19 cellular contexts compared by ENCODE assay signal in the genomic region with DNA sequence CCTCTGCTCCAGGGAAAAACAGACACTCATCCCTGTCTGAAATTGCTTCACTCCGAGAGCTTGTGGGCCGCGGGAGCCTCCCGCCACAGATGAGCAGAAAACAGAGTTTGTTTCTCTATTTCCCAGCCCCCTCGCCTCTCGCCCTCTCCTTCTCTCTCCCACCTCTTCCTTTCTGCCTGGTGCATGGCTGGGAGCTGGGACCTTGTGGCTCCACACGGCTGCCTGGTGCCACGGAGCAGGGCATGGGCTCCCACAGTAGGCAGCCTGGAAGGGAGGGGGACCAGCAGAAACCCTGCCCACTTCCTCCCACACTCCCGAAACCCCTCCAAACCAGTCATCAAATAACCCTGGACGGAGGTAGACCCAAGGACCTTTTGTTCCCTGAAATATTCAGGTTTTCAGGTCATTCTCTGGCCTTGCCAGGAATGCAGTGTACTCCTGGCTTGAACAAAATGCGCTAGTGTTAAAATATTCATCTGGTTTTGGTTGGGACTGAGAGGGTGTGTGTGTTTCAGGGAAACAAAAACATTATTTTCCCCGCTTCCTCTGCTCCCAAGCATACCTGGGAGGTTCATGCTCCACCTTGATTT.
DNase-seq lines count a peak whose midpoint lies in the region; TF ChIP-seq lines count a peak whose summit lies in the region.
"Had no signal": no experiment of that assay in that cellular context is flagged by ENCODE, and none has a peak within 500 bp of the region (broad histone marks: within the 10 kb centered on the region; RNA-seq: fewer than 3 reads in every experiment).

No MANE protein-coding gene starts in this region.

- H3K27ac ChIP-seq in caudate nucleus (ENCODE audit: low read depth, low read length): peak overlapping the region; percentile 8
- H3K27ac ChIP-seq: GM23248, PC-9 had no signal

- intact Hi-C loops in head of caudate nucleus (cut with DNase I): no loop called here

- H3K9me3 Mint-ChIP-seq in nephron (no peaks in the 10 kb centered on the region), progenitor cell of endocrine pancreas (ENCODE audit: low read depth) (no peaks in the 10 kb centered on the region), endothelial cell (ENCODE audit: unreplicated experiment) (no peaks in the 10 kb centered on the region)

- no peak overlapping the region for H3K4me3 Mint-ChIP-seq in nephron
- H3K4me3 Mint-ChIP-seq in progenitor cell of endocrine pancreas (ENCODE audit: low read depth): no peak overlapping the region
- H3K4me3 Mint-ChIP-seq in endothelial cell (ENCODE audit: unreplicated experiment): no peak overlapping the region
- H3K4me3 Mint-ChIP-seq: CD4-positive, CD25-positive, alpha-beta regulatory T cell had no signal

- DNase-seq in caudate nucleus (lab: John Stamatoyannopoulos, UW) (no peak), progenitor cell of endocrine pancreas (ENCODE audit: low spot score, unreplicated experiment) (no peak), GM19238 (ENCODE audit: insufficient read length, low spot score) (no peak), NCI-H1092 treated with DMSO at 0.1 percent for 48 hours (lab: John Stamatoyannopoulos, UW) (no peak), head of caudate nucleus (no peak), endothelial cell (ENCODE audit: low spot score) (no peak)
- DNase-seq: CD4-positive, CD25-positive, alpha-beta regulatory T cell; EL; GM23248; KBM-7; NCI-H1092; NCI-H2029 treated with DMSO at 0.1 percent for 48 hours; NCI-H226; NCI-H510A treated with DMSO at 0.1 percent for 48 hours; NCI-H748 treated with DMSO at 0.1 percent for 48 hours; PC-9; RPMI8226; SHP77 had no signal

- H3K4me1 Mint-ChIP-seq in nephron (peaks cover 77% of the 10 kb centered on the region), progenitor cell of endocrine pancreas (ENCODE audit: low read depth) (peaks cover 17% of the 10 kb centered on the region), endothelial cell (ENCODE audit: unreplicated experiment) (peaks cover 34% of the 10 kb centered on the region)
- H3K4me1 Mint-ChIP-seq: CD4-positive, CD25-positive, alpha-beta regulatory T cell had no signal

- TF ChIP-seq CTCF in nephron (IDR thresholded peaks at IDR 0.05; ENCODE audit: unreplicated experiment in 3 of 3): no peak
- TF ChIP-seq CTCF in progenitor cell of endocrine pancreas (IDR thresholded peaks at IDR 0.05; ENCODE audit: unreplicated experiment): no peak
- TF ChIP-seq CTCF in endothelial cell (IDR thresholded peaks at IDR 0.05; ENCODE audit: unreplicated experiment): no peak

- H3K27ac Mint-ChIP-seq in nephron (peak overlapping the region; percentile 72 to 96 (median 95)), progenitor cell of endocrine pancreas (peak overlapping the region; percentile 24), endothelial cell (ENCODE audit: unreplicated experiment) (no peak overlapping the region)
- H3K27ac Mint-ChIP-seq: CD4-positive, CD25-positive, alpha-beta regulatory T cell had no signal

- peaks cover 6% of the 10 kb centered on the region for H3K36me3 Mint-ChIP-seq in nephron (ENCODE audit: low read depth)
- H3K36me3 Mint-ChIP-seq in progenitor cell of endocrine pancreas (ENCODE audit: insufficient read depth): peaks cover 2% of the 10 kb centered on the region
- peaks cover 3% of the 10 kb centered on the region for H3K36me3 Mint-ChIP-seq in endothelial cell (ENCODE audit: low read depth, unreplicated experiment)
- H3K36me3 Mint-ChIP-seq: CD4-positive, CD25-positive, alpha-beta regulatory T cell had no signal

- H3K27me3 Mint-ChIP-seq in nephron (ENCODE audit: low read depth) (peaks cover 1% of the 10 kb centered on the region), progenitor cell of endocrine pancreas (no peaks in the 10 kb centered on the region), endothelial cell (ENCODE audit: unreplicated experiment) (peaks cover 6% of the 10 kb centered on the region)
